ENCODE assay signal across 18 cellular contexts in genomic region chr12:39375206-39375808, GRCh38.
DNase-seq lines count a peak whose midpoint lies in the region; ATAC-seq and TF ChIP-seq lines count a peak whose summit lies in the region.
"Had no signal": no experiment of that assay in that cellular context is flagged by ENCODE, and none has a peak within 500 bp of the region (broad histone marks: within the 10 kb centered on the region; RNA-seq: fewer than 3 reads in every experiment).

No MANE protein-coding gene starts in this region.

- no peaks in the 10 kb centered on the region for H3K27me3 Mint-ChIP-seq in glutamatergic neuron (ENCODE audit: unreplicated experiment)
- H3K27me3 Mint-ChIP-seq in stimulated activated naive B cell treated with anti-CD40 and anti-IgM and Interleukin-4, amounts not matched to agents 10 μg/mL and 1 μg/mL and 100 μg/mL, for 72 hours: peaks cover 4 to 5% of the 10 kb centered on the region in 2 donors
- H3K27me3 Mint-ChIP-seq: activated B cell treated with CpG ODN at 0.5 μM for 24 hours, naive B cell had no signal

- TF ChIP-seq CTCF in AG09309 (IDR thresholded peaks at IDR 0.05; ENCODE audit: control insufficient read depth, insufficient read depth, low read depth, low read length, missing control alignments) (peak; percentile 12), GM13977 (IDR thresholded peaks at IDR 0.05; ENCODE audit: extremely low read depth, insufficient read depth, missing control alignments) (peak; percentile 22), glutamatergic neuron (IDR thresholded peaks at IDR 0.05; ENCODE audit: partially characterized antibody, unreplicated experiment) (peak; percentile 34)

- H3K36me3 Mint-ChIP-seq in glutamatergic neuron (ENCODE audit: unreplicated experiment): no peaks in the 10 kb centered on the region
- H3K36me3 Mint-ChIP-seq in stimulated activated naive B cell treated with anti-CD40 and anti-IgM and Interleukin-4, amounts not matched to agents 10 μg/mL and 1 μg/mL and 100 μg/mL, for 72 hours: no peaks in the 10 kb centered on the region
- H3K36me3 Mint-ChIP-seq: activated naive CD4-positive, alpha-beta T cell treated with anti-CD3 and anti-CD28 coated beads, Interleukin-2, amount 50 U/mL, for 72 hours; naive B cell had no signal

- H3K9me3 Mint-ChIP-seq in glutamatergic neuron (ENCODE audit: unreplicated experiment): no peaks in the 10 kb centered on the region
- no peaks in the 10 kb centered on the region for H3K9me3 Mint-ChIP-seq in stimulated activated naive B cell treated with anti-CD40 and anti-IgM and Interleukin-4, amounts not matched to agents 10 μg/mL and 1 μg/mL and 100 μg/mL, for 72 hours
- H3K9me3 Mint-ChIP-seq: activated B cell treated with CpG ODN at 0.5 μM for 24 hours; activated naive CD4-positive, alpha-beta T cell treated with anti-CD3 and anti-CD28 coated beads, Interleukin-2, amount 50 U/mL, for 72 hours; naive B cell had no signal

- in situ Hi-C loops in GM13977 (cut with MboI; ENCODE audit: low pct_unique_long_range_greater_than_20kb, low sequenced_read_pairs, unreplicated experiment): no loop called here

- H3K4me1 Mint-ChIP-seq in glutamatergic neuron (ENCODE audit: low read depth, unreplicated experiment): peaks cover 16% of the 10 kb centered on the region
- peaks cover 7 to 8% of the 10 kb centered on the region in 2 donors for H3K4me1 Mint-ChIP-seq in stimulated activated naive B cell treated with anti-CD40 and anti-IgM and Interleukin-4, amounts not matched to agents 10 μg/mL and 1 μg/mL and 100 μg/mL, for 72 hours

- H3K27ac Mint-ChIP-seq in glutamatergic neuron (ENCODE audit: unreplicated experiment): no peak overlapping the region
- H3K27ac Mint-ChIP-seq in stimulated activated naive B cell treated with anti-CD40 and anti-IgM and Interleukin-4, amounts not matched to agents 10 μg/mL and 1 μg/mL and 100 μg/mL, for 72 hours: no peak overlapping the region
- H3K27ac Mint-ChIP-seq: activated B cell treated with CpG ODN at 0.5 μM for 24 hours; activated naive CD4-positive, alpha-beta T cell treated with anti-CD3 and anti-CD28 coated beads, Interleukin-2, amount 50 U/mL, for 72 hours; HFFc6; naive B cell had no signal

- ATAC-seq in stimulated activated naive B cell treated with anti-CD40 and anti-IgM and Interleukin-4, amounts not matched to agents 10 μg/mL and 1 μg/mL and 100 μg/mL, for 72 hours (replicated peaks): no peak
- no peak for ATAC-seq in GM21723 (IDR thresholded peaks at IDR 0.05; ENCODE audit: unreplicated experiment)
- ATAC-seq: activated naive CD4-positive, alpha-beta T cell treated with anti-CD3 and anti-CD28 coated beads, Interleukin-2, amount 50 U/mL, for 72 hours; heart right ventricle; left colon; upper lobe of right lung had no signal

- DNase-seq in AG09309 (ENCODE audit: low read depth): no peak
- no peak for DNase-seq in GM13977 (ENCODE audit: low spot score)
- peak; percentile 6 for DNase-seq in SW480 (ENCODE audit: low spot score)
- no peak for DNase-seq in glutamatergic neuron
- no peak for DNase-seq in stimulated activated naive B cell treated with anti-CD40 and anti-IgM and Interleukin-4, amounts not matched to agents 10 μg/mL and 1 μg/mL and 100 μg/mL, for 72 hours
- DNase-seq in A172 (ENCODE audit: low spot score): no peak
- no peak for DNase-seq in hepatic stellate cell (ENCODE audit: low spot score)
- DNase-seq: activated B cell treated with CpG ODN at 0.5 μM for 24 hours; cerebellar nuclear complex; heart right ventricle; HFFc6; left colon; naive B cell; NCI-H1048; stimulated activated naive CD4-positive, alpha-beta T cell; upper lobe of right lung had no signal

- no peak overlapping the region for H3K4me3 Mint-ChIP-seq in glutamatergic neuron (ENCODE audit: unreplicated experiment)
- no peak overlapping the region for H3K4me3 Mint-ChIP-seq in stimulated activated naive B cell treated with anti-CD40 and anti-IgM and Interleukin-4, amounts not matched to agents 10 μg/mL and 1 μg/mL and 100 μg/mL, for 72 hours
- H3K4me3 Mint-ChIP-seq: activated B cell treated with CpG ODN at 0.5 μM for 24 hours, HFFc6, naive B cell had no signal

- no peak overlapping the region for H3K4me3 ChIP-seq in AG09309 (ENCODE audit: control insufficient read depth, low read depth, low read length)
- H3K4me3 ChIP-seq: heart right ventricle, upper lobe of right lung had no signal
